Comparison of ENCODE assay signal across 8 cellular contexts in the genomic region with DNA sequence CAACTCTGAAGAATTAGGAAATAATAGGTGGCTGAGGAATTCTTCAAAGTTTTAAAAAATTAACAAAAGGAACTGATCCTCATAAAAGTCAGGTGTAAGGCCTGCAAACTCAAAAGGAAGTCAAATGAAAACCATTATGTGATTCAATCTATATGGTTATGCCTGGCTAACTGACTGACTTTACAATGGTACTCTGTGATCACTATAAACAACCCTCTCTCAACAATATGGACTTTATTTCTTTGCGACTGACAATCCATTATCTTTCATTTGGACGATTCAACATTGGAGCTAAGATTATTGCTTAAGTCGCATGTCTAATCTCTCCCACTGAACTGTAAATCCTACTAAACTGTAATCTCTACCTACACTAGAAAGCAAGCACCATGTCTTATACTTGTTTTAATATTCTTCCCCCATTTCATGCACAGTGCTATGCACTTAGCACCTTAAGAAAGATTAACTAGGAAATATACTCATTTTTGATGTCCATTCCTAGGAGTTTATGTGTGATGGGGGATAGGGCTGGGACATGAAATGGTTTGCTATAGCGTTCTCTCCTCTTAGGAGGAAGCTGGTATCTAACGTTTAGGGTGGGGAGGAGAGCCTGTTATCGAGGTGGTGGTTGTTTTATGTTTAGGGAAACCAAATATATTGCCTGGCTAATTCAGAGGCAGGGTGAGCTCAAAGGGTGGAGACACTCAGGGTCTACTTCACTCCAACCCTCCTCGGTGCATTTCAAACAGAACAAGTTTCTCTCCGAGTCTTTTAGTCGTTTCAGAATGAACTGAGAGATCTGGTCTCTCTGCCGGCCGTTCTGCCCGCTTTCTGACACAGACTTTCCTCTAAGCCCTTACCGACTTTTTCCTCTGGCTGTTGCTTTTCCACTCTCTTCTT. TPM values are rescaled to one million over a fixed set of nuclear protein-coding genes. Genes with fewer than 3 reads are reported as not detected.
DNase-seq lines count a peak whose midpoint lies in the region; ATAC-seq, FAIRE-seq and TF ChIP-seq lines count a peak whose summit lies in the region.

No MANE protein-coding gene starts in this region.

- no peaks in the 10 kb centered on the region for H3K27me3 Mint-ChIP-seq in activated CD4-positive, alpha-beta T cell treated with anti-CD3 and anti-CD28 coated beads for 36 hours

- WGBS in body of pancreas, 2 donors, result 9% methylated on average over 13 of the region's 13 CpGs
- 1 to 7% (median 3%) methylated on average over 13 of the region's 13 CpGs for WGBS in small intestine, 3 donors

- no peaks in the 10 kb centered on the region for H3K27me3 ChIP-seq in body of pancreas
- no peaks in the 10 kb centered on the region for H3K27me3 ChIP-seq in iPS-20b (ENCODE audit: insufficient read depth, low read length)
- no peaks in the 10 kb centered on the region for H3K27me3 ChIP-seq in small intestine (ENCODE audit: control insufficient read depth in 2 of 2, insufficient read depth in 2 of 2, low read length in 2 of 2)

- peak overlapping the region; percentile 94 for H3K9ac ChIP-seq in iPS-20b (ENCODE audit: low read depth, low read length)

- peak overlapping the region; percentile 97 for H3K27ac Mint-ChIP-seq in activated CD4-positive, alpha-beta T cell treated with anti-CD3 and anti-CD28 coated beads for 36 hours

- no peak for FAIRE-seq in small intestine (lab: Jason Lieb, UNC)

- H3K4me1 Mint-ChIP-seq in activated CD4-positive, alpha-beta T cell treated with anti-CD3 and anti-CD28 coated beads for 36 hours, result peaks cover 47% of the 10 kb centered on the region

- H3K9me3 ChIP-seq in body of pancreas (no peaks in the 10 kb centered on the region), iPS-20b (ENCODE audit: insufficient read depth, low read depth, low read length) (no peaks in the 10 kb centered on the region), small intestine (ENCODE audit: control insufficient read depth, low read depth) (no peaks in the 10 kb centered on the region)

- no peaks in the 10 kb centered on the region for H3K9me3 Mint-ChIP-seq in activated CD4-positive, alpha-beta T cell treated with anti-CD3 and anti-CD28 coated beads for 36 hours (ENCODE audit: low read depth)

- POLR2A ChIA-PET in activated CD4-positive, alpha-beta T cell treated with anti-CD3 and anti-CD28 coated beads for 36 hours (lab: Charles Lee), result interaction anchor here (0.5 to 1.3 kb wide), 2 partner anchors 50 to 1470 kb away, joined by 3 to 6 read pairs; no protein-coding TSS in a partner anchor

- H3K4me1 ChIP-seq in body of pancreas, result peaks cover 33% of the 10 kb centered on the region
- H3K4me1 ChIP-seq in iPS-20b (ENCODE audit: insufficient read depth, low read length), result peaks cover 9% of the 10 kb centered on the region; the same call in 1 of the 2 replicates
- H3K4me1 ChIP-seq in small intestine (ENCODE audit: control insufficient read depth in 2 of 2, insufficient read depth in 1 of 2, low read depth in 1 of 2, low read length in 1 of 2), result peaks cover 5 to 10% of the 10 kb centered on the region in 2 donors

- peaks cover 12% of the 10 kb centered on the region for H3K36me3 Mint-ChIP-seq in activated CD4-positive, alpha-beta T cell treated with anti-CD3 and anti-CD28 coated beads for 36 hours (ENCODE audit: low read depth)

- H3K36me3 ChIP-seq in body of pancreas (replicated peaks in 1 of 2; ENCODE audit: insufficient read depth in 1 of 2, low read depth in 2 of 2) (no peaks in the 10 kb centered on the region), iPS-20b (ENCODE audit: insufficient read depth, low read depth, low read length) (peaks cover 7% of the 10 kb centered on the region), small intestine (ENCODE audit: control insufficient read depth in 2 of 2, insufficient read depth in 2 of 2, low read length in 2 of 2) (no peaks in the 10 kb centered on the region)

- intact Hi-C loops in activated CD4-positive, alpha-beta T cell treated with anti-CD3 and anti-CD28 coated beads for 36 hours (cut with DNase I, micrococcal nuclease), result loop anchor here (2.0 to 5.0 kb wide), 5 partner anchors 49 to 517 kb away; partner anchors contain the start of genes KCTD20 (in 1 of the 2), MAPK13 (in 1 of the 2), PPIL1 (in 1 of the 2) and PXT1 (in 1 of the 2)
- intact Hi-C loops in body of pancreas (cut with DNase I), result no loop called here

- H3K4me3 ChIP-seq in body of pancreas (peak overlapping the region; percentile 72 to 85), iPS-20b (ENCODE audit: low read length) (peak overlapping the region; percentile 90), small intestine (ENCODE audit: low read depth in 1 of 2, low read length in 2 of 2) (peak overlapping the region; percentile 85 to 98)

- CTCF ChIA-PET in activated CD4-positive, alpha-beta T cell treated with anti-CD3 and anti-CD28 coated beads for 36 hours (lab: Charles Lee), result interaction anchor here (0.7 to 1.0 kb wide), 6 partner anchors 12 to 106 kb away, joined by 3 to 4 read pairs (median 3); no protein-coding TSS in a partner anchor

- no peak for TF ChIP-seq POLR2A in body of pancreas (IDR thresholded peaks at IDR 0.05)

- TF ChIP-seq CTCF in body of pancreas (IDR thresholded peaks at IDR 0.05), result no peak

- H3K27ac ChIP-seq in body of pancreas, result peak overlapping the region in 3 of 4 donors; percentile 89 to 92 (median 92)
- H3K27ac ChIP-seq in iPS-20b (ENCODE audit: low read length), result peak overlapping the region; percentile 12
- H3K27ac ChIP-seq in small intestine (ENCODE audit: low read depth in 1 of 2, low read length in 1 of 2), result peak overlapping the region; percentile 91 to 100

- peak; percentile 12 for ATAC-seq in activated CD4-positive, alpha-beta T cell treated with anti-CD3 and anti-CD28 coated beads for 36 hours
- ATAC-seq in body of pancreas (no peak), GM21367 (IDR thresholded peaks at IDR 0.05; ENCODE audit: unreplicated experiment) (no peak), HG03025 (IDR thresholded peaks at IDR 0.05; ENCODE audit: low FRiP score, unreplicated experiment) (no peak)

- DNase-seq in activated CD4-positive, alpha-beta T cell treated with anti-CD3 and anti-CD28 coated beads for 36 hours, result peak; percentile 62
- DNase-seq in activated CD4-positive, alpha-beta T cell treated with anti-CD3 and anti-CD28 coated beads, Interleukin-2, amount 50 U/mL, for 1 hour, result no peak
- DNase-seq in OCI-M1 (lab: John Stamatoyannopoulos, UW) (peak; percentile 73), body of pancreas (peak in 1 of 4 donors; percentile 5), small intestine (peak; percentile 44)

- H3K4me3 Mint-ChIP-seq in activated CD4-positive, alpha-beta T cell treated with anti-CD3 and anti-CD28 coated beads for 36 hours, result peak overlapping the region; percentile 94

RNA-seq across cellular contexts. Expression of gene STK38, which starts 1.3 kb away (rescaled TPM):
- total RNA-seq in activated CD4-positive, alpha-beta T cell treated with anti-CD3 and anti-CD28 coated beads for 36 hours, result 10 to 100 TPM; 24.0 to 27.0 TPM
- total RNA-seq in body of pancreas, result 10 to 100 TPM; 11.9 to 16.2 TPM
- polyA plus RNA-seq in small intestine, result 10 to 100 TPM; 27.6 to 52.1 (median 34.0) TPM

RNA-seq across cellular contexts. Expression of gene SRSF3, which starts 48.1 kb away (rescaled TPM):
- 100 to 1,000 TPM; 298 to 464 TPM for total RNA-seq in activated CD4-positive, alpha-beta T cell treated with anti-CD3 and anti-CD28 coated beads for 36 hours
- total RNA-seq in body of pancreas, result 100 to 1,000 TPM in 1 of 2 donors, 10 to 100 TPM in 1; 86.4 to 113 TPM
- 100 to 1,000 TPM; 115 to 311 (median 126) TPM for polyA plus RNA-seq in small intestine

Comparison
In these comparisons a context has a peak if more than half of its experiments do, and no peak if none do; other contexts are left out.
1. H3K27ac ChIP-seq: peak in every context shown above with its lines; median percentile 96 in small intestine; 92 in body of pancreas; 12 in iPS-20b.